In genomic region chr16:50043358-50043757, GRCh38 we compare ENCODE assay signal across 39 cellular contexts.
"Had no signal": no experiment of that assay in that cellular context is flagged by ENCODE, and none has a peak within 500 bp of the region (broad histone marks: within the 10 kb centered on the region; RNA-seq: fewer than 3 reads in every experiment).

No MANE protein-coding gene starts in this region.

- H3K4me3 ChIP-seq: ascending aorta, cardiac muscle cell had no signal

- H3K36me3 ChIP-seq: ascending aorta, cardiac muscle cell had no signal

- H3K9me3 ChIP-seq: ascending aorta had no signal

- H3K27ac ChIP-seq: ascending aorta, cardiac muscle cell, VCaP had no signal

- H3K9me3 Mint-ChIP-seq: activated CD4-positive, alpha-beta memory T cell treated with anti-CD3 and anti-CD28 coated beads, Interleukin-2, amount 10 ng/mL, durations not matched to agents 7 days and 5 days; activated CD4-positive, alpha-beta T cell treated with anti-CD3 and anti-CD28 coated beads, Interleukin-2, amount 10 ng/mL, durations not matched to agents 7 days and 5 days; activated naive CD4-positive, alpha-beta T cell treated with anti-CD3 and anti-CD28 coated beads, Interleukin-2, amount 10 ng/mL, durations not matched to agents 7 days and 5 days; activated naive CD4-positive, alpha-beta T cell treated with anti-CD3 and anti-CD28 coated beads, Interleukin-2, amount 50 U/mL, for 24 hours; activated naive CD8-positive, alpha-beta T cell treated with anti-CD3 and anti-CD28 coated beads, Interleukin-2, amount 10 ng/mL, durations not matched to agents 7 days and 5 days; activated naive CD8-positive, alpha-beta T cell treated with anti-CD3 and anti-CD28 coated beads, Interleukin-2, amount 50 U/mL, for 24 hours; activated T-cell treated with anti-CD3 and anti-CD28 coated beads, Interleukin-2, amount 50 U/mL, for 24 hours; activated T-helper 2 cell treated with anti-CD3 and anti-CD28 coated beads, Interferon-gamma antibody, Interleukin-2, Interleukin-4, amounts not matched to agents 10 μg/mL and 5 μg/mL and 100 μg/mL, durations not matched to agents 14 hours and 24 hours and 36 hours; brain; central memory CD8-positive, alpha-beta T cell; T-helper 1 cell treated with Interleukin-12 subunit alpha and Interleukin-12 subunit beta and Interleukin-4 antibody, amounts not matched to agents 30 μg/mL and 1 μg/mL, for 36 hours; T-helper 2 cell treated with Interferon-gamma antibody and Interleukin-4, amounts not matched to agents 5 μg/mL and 100 μg/mL, for 36 hours had no signal

- H3K27ac Mint-ChIP-seq: activated CD4-positive, alpha-beta memory T cell treated with anti-CD3 and anti-CD28 coated beads, Interleukin-2, amount 10 ng/mL, durations not matched to agents 7 days and 5 days; activated CD4-positive, alpha-beta T cell treated with anti-CD3 and anti-CD28 coated beads for 36 hours; activated CD4-positive, alpha-beta T cell treated with anti-CD3 and anti-CD28 coated beads, Interleukin-2, amount 10 ng/mL, durations not matched to agents 7 days and 5 days; activated CD8-positive, alpha-beta memory T cell treated with anti-CD3 and anti-CD28 coated beads, Interleukin-2, amount 10 ng/mL, durations not matched to agents 7 days and 5 days; activated CD8-positive, alpha-beta T cell treated with anti-CD3 and anti-CD28 coated beads, Interleukin-2, amount 10 ng/mL, durations not matched to agents 7 days and 5 days; activated naive CD4-positive, alpha-beta T cell treated with anti-CD3 and anti-CD28 coated beads, Interleukin-2, amount 10 ng/mL, durations not matched to agents 7 days and 5 days; activated naive CD4-positive, alpha-beta T cell treated with anti-CD3 and anti-CD28 coated beads, Interleukin-2, amount 50 U/mL, for 24 hours; activated naive CD8-positive, alpha-beta T cell; activated naive CD8-positive, alpha-beta T cell treated with anti-CD3 and anti-CD28 coated beads, Interleukin-2, amount 10 ng/mL, durations not matched to agents 7 days and 5 days; activated naive CD8-positive, alpha-beta T cell treated with anti-CD3 and anti-CD28 coated beads, Interleukin-2, amount 50 U/mL, for 24 hours; activated T-cell treated with anti-CD3 and anti-CD28 coated beads, Interleukin-2, amount 50 U/mL, for 24 hours; activated T-helper 2 cell treated with anti-CD3 and anti-CD28 coated beads, Interferon-gamma antibody, Interleukin-2, Interleukin-4, amounts not matched to agents 10 μg/mL and 5 μg/mL and 100 μg/mL, durations not matched to agents 14 hours and 24 hours and 36 hours; brain; T-helper 1 cell treated with Interleukin-12 subunit alpha and Interleukin-12 subunit beta and Interleukin-4 antibody, amounts not matched to agents 30 μg/mL and 1 μg/mL, for 36 hours; T-helper 2 cell treated with Interferon-gamma antibody and Interleukin-4, amounts not matched to agents 5 μg/mL and 100 μg/mL, for 36 hours had no signal

- ATAC-seq: activated CD4-positive, alpha-beta T cell treated with anti-CD3 and anti-CD28 coated beads for 36 hours; activated CD4-positive, CD25-positive, alpha-beta regulatory T cell treated with anti-CD3 and anti-CD28 coated beads, Interleukin-2, amount 50 U/mL, for 24 hours; activated CD8-positive, alpha-beta memory T cell treated with anti-CD3 and anti-CD28 coated beads, Interleukin-2, amount 10 ng/mL, durations not matched to agents 7 days and 5 days; activated CD8-positive, alpha-beta T cell treated with anti-CD3 and anti-CD28 coated beads, Interleukin-2, amount 10 ng/mL, durations not matched to agents 7 days and 5 days; activated naive CD8-positive, alpha-beta T cell treated with anti-CD3 and anti-CD28 coated beads, Interleukin-2, amount 50 U/mL, for 24 hours had no signal

- H3K4me3 Mint-ChIP-seq: activated CD4-positive, alpha-beta memory T cell treated with anti-CD3 and anti-CD28 coated beads, Interleukin-2, amount 10 ng/mL, durations not matched to agents 7 days and 5 days; activated CD4-positive, alpha-beta T cell treated with anti-CD3 and anti-CD28 coated beads for 36 hours; activated CD4-positive, alpha-beta T cell treated with anti-CD3 and anti-CD28 coated beads, Interleukin-2, amount 10 ng/mL, durations not matched to agents 7 days and 5 days; activated CD8-positive, alpha-beta memory T cell treated with anti-CD3 and anti-CD28 coated beads, Interleukin-2, amount 10 ng/mL, durations not matched to agents 7 days and 5 days; activated CD8-positive, alpha-beta T cell treated with anti-CD3 and anti-CD28 coated beads, Interleukin-2, amount 10 ng/mL, durations not matched to agents 7 days and 5 days; activated naive CD4-positive, alpha-beta T cell treated with anti-CD3 and anti-CD28 coated beads, Interleukin-2, amount 10 ng/mL, durations not matched to agents 7 days and 5 days; activated naive CD4-positive, alpha-beta T cell treated with anti-CD3 and anti-CD28 coated beads, Interleukin-2, amount 50 U/mL, for 24 hours; activated naive CD8-positive, alpha-beta T cell; activated naive CD8-positive, alpha-beta T cell treated with anti-CD3 and anti-CD28 coated beads, Interleukin-2, amount 10 ng/mL, durations not matched to agents 7 days and 5 days; activated naive CD8-positive, alpha-beta T cell treated with anti-CD3 and anti-CD28 coated beads, Interleukin-2, amount 50 U/mL, for 24 hours; activated T-cell treated with anti-CD3 and anti-CD28 coated beads, Interleukin-2, amount 50 U/mL, for 24 hours; brain; central memory CD8-positive, alpha-beta T cell; T-helper 1 cell treated with Interleukin-12 subunit alpha and Interleukin-12 subunit beta and Interleukin-4 antibody, amounts not matched to agents 30 μg/mL and 1 μg/mL, for 36 hours; T-helper 2 cell treated with Interferon-gamma antibody and Interleukin-4, amounts not matched to agents 5 μg/mL and 100 μg/mL, for 36 hours had no signal

- H3K27me3 ChIP-seq: ascending aorta, cardiac muscle cell had no signal

- FAIRE-seq: bronchial epithelial cell, TTC549 had no signal

- H3K36me3 Mint-ChIP-seq: activated CD8-positive, alpha-beta memory T cell treated with anti-CD3 and anti-CD28 coated beads, Interleukin-2, amount 10 ng/mL, durations not matched to agents 7 days and 5 days; brain had no signal

- H3K4me1 ChIP-seq: ascending aorta had no signal

- H3K4me1 Mint-ChIP-seq: brain had no signal

- H3K27me3 Mint-ChIP-seq: activated naive CD8-positive, alpha-beta T cell; activated naive CD8-positive, alpha-beta T cell treated with anti-CD3 and anti-CD28 coated beads, Interleukin-2, amount 50 U/mL, for 24 hours had no signal

- DNase-seq: activated CD4-positive, alpha-beta memory T cell treated with anti-CD3 and anti-CD28 coated beads, Interleukin-2, amount 10 ng/mL, durations not matched to agents 7 days and 5 days; activated CD4-positive, alpha-beta T cell treated with anti-CD3 and anti-CD28 coated beads for 1 hour; activated CD4-positive, alpha-beta T cell treated with anti-CD3 and anti-CD28 coated beads for 36 hours; activated CD4-positive, alpha-beta T cell treated with anti-CD3 and anti-CD28 coated beads for 48 hours; activated CD4-positive, alpha-beta T cell treated with anti-CD3 and anti-CD28 coated beads, Interleukin-2, amount 10 ng/mL, durations not matched to agents 7 days and 5 days; activated CD4-positive, alpha-beta T cell treated with anti-CD3 and anti-CD28 coated beads, Interleukin-2, amount 50 U/mL, for 48 hours; activated CD4-positive, CD25-positive, alpha-beta regulatory T cell; activated CD8-positive, alpha-beta memory T cell treated with anti-CD3 and anti-CD28 coated beads for 24 hours; activated CD8-positive, alpha-beta memory T cell treated with anti-CD3 and anti-CD28 coated beads, Interleukin-2, amount 10 ng/mL, durations not matched to agents 7 days and 5 days; activated CD8-positive, alpha-beta memory T cell treated with anti-CD3 and anti-CD28 coated beads, Interleukin-2, amount 50 U/mL, for 48 hours; activated CD8-positive, alpha-beta T cell treated with anti-CD3 and anti-CD28 coated beads, Interleukin-2, amount 10 ng/mL, durations not matched to agents 7 days and 5 days; activated effector memory CD4-positive, alpha-beta T cell treated with Interleukin-2 at 50 U/mL for 16 hours; activated gamma-delta T cell; activated naive CD4-positive, alpha-beta T cell treated with anti-CD3 and anti-CD28 coated beads, Interleukin-2, amount 10 ng/mL, durations not matched to agents 7 days and 5 days; activated naive CD4-positive, alpha-beta T cell treated with Interleukin-2 at 50 U/mL for 16 hours; activated naive CD8-positive, alpha-beta T cell treated with anti-CD3 and anti-CD28 coated beads, Interleukin-2, amount 10 ng/mL, durations not matched to agents 7 days and 5 days; activated naive CD8-positive, alpha-beta T cell treated with anti-CD3 and anti-CD28 coated beads, Interleukin-2, amount 50 U/mL, for 24 hours; activated T-cell treated with anti-CD3 and anti-CD28 coated beads, Interleukin-2, amount 50 U/mL, for 24 hours; activated T-cell treated with anti-CD3 and anti-CD28 coated beads, Interleukin-2, amount 50 U/mL, for 48 hours; amygdala; anterior cingulate cortex; caudate nucleus; cerebellar nuclear complex; T-helper 1 cell; T-helper 2 cell; T-helper 9 cell had no signal
